In the genomic region with DNA sequence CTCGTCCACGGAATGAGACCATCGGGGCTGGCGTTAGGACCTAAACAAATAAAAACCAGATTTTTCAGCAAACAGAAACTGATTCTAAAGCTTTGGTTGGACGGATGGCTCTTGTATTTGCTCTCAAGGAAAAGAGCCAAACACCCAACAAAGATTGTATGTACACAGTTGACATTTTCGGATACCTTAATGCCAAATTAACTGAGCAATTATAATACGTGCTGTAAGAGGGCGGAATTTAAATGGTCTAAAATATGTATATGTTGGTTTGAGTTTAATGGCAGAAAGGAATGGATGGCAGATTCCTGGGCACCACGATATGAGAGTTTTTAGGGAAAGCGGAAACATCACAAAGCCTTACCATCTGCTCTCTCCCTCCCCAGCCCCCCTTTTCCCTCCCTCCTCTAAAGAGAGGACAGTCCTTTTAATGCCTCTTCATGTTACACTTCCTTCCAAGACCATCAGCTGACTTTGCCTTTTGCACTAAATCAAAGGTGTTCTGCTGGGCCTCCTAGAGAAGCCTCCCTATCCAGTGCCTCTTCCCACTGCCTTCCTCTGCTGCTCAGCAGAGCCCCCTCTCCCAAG, we compare ENCODE assay signal across 13 cellular contexts. TPM values are rescaled to one million over a fixed set of nuclear protein-coding genes. Genes with fewer than 3 reads are reported as not detected.
A peak's percentile ranks its signal among the peaks of the same experiment; 100 is the strongest.
DNase-seq lines count a peak whose midpoint lies in the region; ATAC-seq and TF ChIP-seq lines count a peak whose summit lies in the region.
"Had no signal": no experiment of that assay in that cellular context is flagged by ENCODE, and none has a peak within 500 bp of the region (broad histone marks: within the 10 kb centered on the region; RNA-seq: fewer than 3 reads in every experiment).

No MANE protein-coding gene starts in this region.

- H3K36me3 Mint-ChIP-seq in activated CD8-positive, alpha-beta memory T cell treated with anti-CD3 and anti-CD28 coated beads, Interleukin-2, amount 10 ng/mL, durations not matched to agents 7 days and 5 days, result peaks cover 93% of the 10 kb centered on the region
- peaks cover 98% of the 10 kb centered on the region for H3K36me3 Mint-ChIP-seq in effector memory CD8-positive, alpha-beta T cell (ENCODE audit: insufficient read depth)

- no peaks in the 10 kb centered on the region for H3K27me3 ChIP-seq in spleen (replicated peaks in 1 of 7)

- H3K4me1 Mint-ChIP-seq in activated CD8-positive, alpha-beta memory T cell treated with anti-CD3 and anti-CD28 coated beads, Interleukin-2, amount 10 ng/mL, durations not matched to agents 7 days and 5 days, result peaks cover 59% of the 10 kb centered on the region
- peaks cover 3 to 8% of the 10 kb centered on the region in 2 donors for H3K4me1 Mint-ChIP-seq in effector memory CD8-positive, alpha-beta T cell (ENCODE audit: low read depth in 2 of 2)

- peaks cover 13 to 100% (median 99%) of the 10 kb centered on the region in 6 donors for H3K36me3 ChIP-seq in spleen

- peak overlapping the region; percentile 71 for H3K27ac Mint-ChIP-seq in activated CD8-positive, alpha-beta memory T cell treated with anti-CD3 and anti-CD28 coated beads, Interleukin-2, amount 10 ng/mL, durations not matched to agents 7 days and 5 days
- peak overlapping the region; percentile 77 to 79 for H3K27ac Mint-ChIP-seq in effector memory CD8-positive, alpha-beta T cell

- TF ChIP-seq CTCF in spleen (IDR thresholded peaks at IDR 0.05 in 8 of 11, conservative IDR thresholded peaks at IDR 0.05 in 3 of 11) (no peak), GM20000 (IDR thresholded peaks at IDR 0.05; ENCODE audit: extremely low read depth, missing control alignments) (no peak), lower leg skin (IDR thresholded peaks at IDR 0.05) (no peak)

- CTCF ChIA-PET in activated CD8-positive, alpha-beta memory T cell treated with anti-CD3 and anti-CD28 coated beads, Interleukin-2, amount 10 ng/mL, durations not matched to agents 7 days and 5 days (lab: Charles Lee), result interaction anchor here (1.3 to 1.6 kb wide), 2 partner anchors 11 to 16 kb away, joined by 3 to 4 read pairs; no protein-coding TSS in a partner anchor

- no peak for TF ChIP-seq POLR2A in spleen (IDR thresholded peaks at IDR 0.05)
- no peak for TF ChIP-seq POLR2A in lower leg skin (IDR thresholded peaks at IDR 0.05)

- H3K27me3 Mint-ChIP-seq in activated CD8-positive, alpha-beta memory T cell treated with anti-CD3 and anti-CD28 coated beads, Interleukin-2, amount 10 ng/mL, durations not matched to agents 7 days and 5 days, result no peaks in the 10 kb centered on the region
- H3K27me3 Mint-ChIP-seq in effector memory CD8-positive, alpha-beta T cell, result no peaks in the 10 kb centered on the region

- H3K9me3 Mint-ChIP-seq in activated CD8-positive, alpha-beta memory T cell treated with anti-CD3 and anti-CD28 coated beads, Interleukin-2, amount 10 ng/mL, durations not matched to agents 7 days and 5 days (ENCODE audit: low read depth), result no peaks in the 10 kb centered on the region
- no peaks in the 10 kb centered on the region for H3K9me3 Mint-ChIP-seq in effector memory CD8-positive, alpha-beta T cell

- peak overlapping the region in 7 of 8 donors; percentile 31 to 82 (median 61) for H3K27ac ChIP-seq in spleen
- H3K27ac ChIP-seq: HL-60 had no signal

- intact Hi-C loops in spleen (cut with DNase I; ENCODE audit: low total_unique reads), result no loop called here
- intact Hi-C loops in lower leg skin (cut with DNase I; ENCODE audit: low total_unique reads), result no loop called here

- 73 to 79% (median 78%) methylated on average over 10 of the region's 10 CpGs for WGBS in spleen, 5 donors
- 80 to 81% methylated on average over 10 of the region's 10 CpGs for WGBS in lower leg skin, 2 donors

- ATAC-seq in activated CD8-positive, alpha-beta memory T cell treated with anti-CD3 and anti-CD28 coated beads, Interleukin-2, amount 10 ng/mL, durations not matched to agents 7 days and 5 days, result no peak
- ATAC-seq in effector memory CD8-positive, alpha-beta T cell (replicated peaks), result no peak
- no peak for ATAC-seq in HG02759 (IDR thresholded peaks at IDR 0.05; ENCODE audit: unreplicated experiment)

- H3K4me3 Mint-ChIP-seq in activated CD8-positive, alpha-beta memory T cell treated with anti-CD3 and anti-CD28 coated beads, Interleukin-2, amount 10 ng/mL, durations not matched to agents 7 days and 5 days, result no peak overlapping the region
- no peak overlapping the region for H3K4me3 Mint-ChIP-seq in effector memory CD8-positive, alpha-beta T cell

- no peaks in the 10 kb centered on the region for H3K9me3 ChIP-seq in spleen
- H3K9me3 ChIP-seq: HAP-1 had no signal

- no peak for DNase-seq in activated CD8-positive, alpha-beta memory T cell treated with anti-CD3 and anti-CD28 coated beads, Interleukin-2, amount 10 ng/mL, durations not matched to agents 7 days and 5 days
- DNase-seq in activated CD8-positive, alpha-beta memory T cell treated with anti-CD3 and anti-CD28 coated beads, Interleukin-2, amount 50 U/mL, for 48 hours, result no peak
- DNase-seq in NCI-H2196 (lab: John Stamatoyannopoulos, UW; ENCODE audit: unreplicated experiment) (peak; percentile 68), spleen (no peak), GM20000 (ENCODE audit: low spot score) (no peak), lower leg skin (ENCODE audit: low spot score in 2 of 2) (no peak)
- no peak for DNase-seq in effector memory CD8-positive, alpha-beta T cell
- DNase-seq: C1 segment of cervical spinal cord; NCI-H2107; stimulated activated CD4-positive, alpha-beta T cell treated with anti-CD3 and anti-CD28 coated beads, Interleukin-12 subunit alpha, Interleukin-12 subunit beta, amount 100 ng/mL, for 4 hours had no signal

- no peak overlapping the region for H3K4me3 ChIP-seq in spleen
- no peak overlapping the region for H3K4me3 ChIP-seq in lower leg skin (ENCODE audit: low read depth, poor library complexity, severe bottlenecking)
- H3K4me3 ChIP-seq: HAP-1 had no signal

- H3K4me1 ChIP-seq in spleen, result peaks cover 0 to 35% (median 14%) of the 10 kb centered on the region in 6 donors
- H3K4me1 ChIP-seq: HAP-1 had no signal

RNA-seq across cellular contexts. Expression of gene STAT1, which starts 33.2 kb away (rescaled TPM):
- 100 to 1,000 TPM; 385 to 515 TPM for total RNA-seq in activated CD8-positive, alpha-beta memory T cell treated with anti-CD3 and anti-CD28 coated beads, Interleukin-2, amount 10 ng/mL, durations not matched to agents 7 days and 5 days
- 100 to 1,000 TPM in 6 of 7 donors, 10 to 100 TPM in 1; 98.0 to 246 (median 171) TPM for total RNA-seq in spleen
- polyA plus RNA-seq in spleen, result 10 to 100 TPM; 19.5 to 61.4 (median 25.6) TPM
- 10 to 100 TPM; 37.5 to 55.6 (median 45.5) TPM for total RNA-seq in lower leg skin
